Comparison of ENCODE assay signal across 8 cellular contexts in the genomic region with DNA sequence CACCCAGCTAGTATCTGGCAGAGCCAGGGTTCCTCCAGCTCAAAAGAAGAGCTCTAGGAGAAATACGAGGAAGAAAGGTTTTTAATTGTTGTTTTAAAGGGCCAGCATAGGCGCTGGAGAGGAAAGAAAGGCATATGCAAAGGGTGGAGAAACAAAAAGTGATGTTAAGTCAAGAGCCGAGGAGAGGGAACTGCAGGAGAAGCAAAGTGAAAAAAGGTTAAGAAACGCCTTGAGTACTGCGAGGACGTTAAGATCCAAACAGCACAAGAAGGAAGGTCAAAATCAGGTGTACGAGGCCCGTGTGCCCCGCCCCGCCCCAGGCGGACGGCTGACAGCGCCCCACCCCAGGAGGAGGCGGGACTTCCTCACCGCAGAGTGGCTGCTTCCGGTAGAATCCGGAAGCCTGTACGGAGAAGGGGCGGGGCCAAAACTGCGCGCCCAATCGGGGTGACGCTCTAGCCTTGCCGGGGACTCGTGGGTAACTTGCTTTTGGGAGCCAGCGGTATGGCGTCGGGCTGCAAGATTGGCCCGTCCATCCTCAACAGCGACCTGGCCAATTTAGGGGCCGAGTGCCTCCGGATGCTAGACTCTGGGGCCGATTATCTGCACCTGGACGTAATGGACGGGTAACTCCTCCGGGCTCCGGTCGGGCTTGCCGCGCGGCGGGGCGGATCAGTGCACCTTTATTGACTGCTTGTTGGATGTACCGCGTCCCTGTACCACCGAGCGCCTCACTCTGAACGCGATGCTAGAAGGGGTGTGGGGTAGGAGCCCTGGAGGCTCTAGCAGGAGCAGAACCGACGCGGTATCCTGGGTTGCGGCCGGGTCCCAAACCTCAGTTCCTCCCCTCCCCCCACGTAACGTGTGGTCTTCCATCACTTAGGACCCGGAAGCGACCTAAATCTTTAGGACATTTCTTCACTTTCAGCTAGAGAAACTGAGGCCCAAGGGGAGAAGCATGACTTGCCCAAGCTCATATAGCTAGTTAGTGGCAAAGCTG. TPM values are rescaled to one million over a fixed set of nuclear protein-coding genes. Genes with fewer than 3 reads are reported as not detected.
DNase-seq lines count a peak whose midpoint lies in the region; ATAC-seq, FAIRE-seq and TF ChIP-seq lines count a peak whose summit lies in the region.

TSS of gene RPE (plus strand) at position 481 of the 1,000 bp plus-strand sequence. CDS start at position 505, 24 bp downstream.

- ATAC-seq in GM18907 (IDR thresholded peaks at IDR 0.05; ENCODE audit: unreplicated experiment) (peak; percentile 99), HG03159 (IDR thresholded peaks at IDR 0.05; ENCODE audit: unreplicated experiment) (peak; percentile 99)

- 0 to 1% (median 0%) methylated on average over 56 to 58 of the region's 58 CpGs for WGBS in small intestine, 3 donors

- H3K36me3 ChIP-seq in bronchial epithelial cell (ENCODE audit: control insufficient read depth, insufficient read depth, low read length) (peaks cover 6% of the 10 kb centered on the region), small intestine (ENCODE audit: control insufficient read depth in 2 of 2, insufficient read depth in 2 of 2, low read length in 2 of 2) (no peaks in the 10 kb centered on the region)

- POLR2A ChIA-PET in AG04449 (lab: Yijun Ruan, JAX): no interaction called here

- H3K27ac ChIP-seq in small intestine (ENCODE audit: low read depth in 1 of 2, low read length in 1 of 2): peak within 1 kb of the TSS; percentile 51 to 84

- H3K4me3 ChIP-seq in AG04449 (ENCODE audit: low read depth, low read length) (peak within 1 kb of the TSS; percentile 95), WI38 (ENCODE audit: low read depth, low read length) (peak within 1 kb of the TSS; percentile 99), bronchial epithelial cell (ENCODE audit: low read depth, low read length) (peak within 1 kb of the TSS; percentile 100), small intestine (ENCODE audit: low read depth in 1 of 2, low read length in 2 of 2) (peak within 1 kb of the TSS; percentile 74 to 85)

- no peaks in the 10 kb centered on the region for H3K9me3 ChIP-seq in small intestine (ENCODE audit: control insufficient read depth, low read depth)

- DNase-seq in AG04449 (ENCODE audit: low read depth, low spot score) (peak; percentile 42), NCI-H2227 treated with DMSO at 0.1 percent for 48 hours (lab: John Stamatoyannopoulos, UW) (peak; percentile 97), bronchial epithelial cell (ENCODE audit: low read depth) (peak; percentile 87), iPS-NIHi11 (ENCODE audit: low spot score) (peak; percentile 96), small intestine (peak; percentile 97)

- no peak for FAIRE-seq in bronchial epithelial cell (lab: Jason Lieb, UNC)
- no peak for FAIRE-seq in small intestine (lab: Jason Lieb, UNC)

- H3K27me3 ChIP-seq in bronchial epithelial cell (ENCODE audit: control insufficient read depth, insufficient read depth, low read length) (no peaks in the 10 kb centered on the region), small intestine (ENCODE audit: control insufficient read depth in 2 of 2, insufficient read depth in 2 of 2, low read length in 2 of 2) (no peaks in the 10 kb centered on the region)

- CTCF ChIA-PET in AG04449 (lab: Yijun Ruan, JAX): interaction anchor here (1.4 kb wide), 1 partner anchor 27 kb away, joined by 3 read pairs; no protein-coding TSS in a partner anchor

- H3K4me1 ChIP-seq in small intestine (ENCODE audit: control insufficient read depth in 2 of 2, insufficient read depth in 1 of 2, low read depth in 1 of 2, low read length in 1 of 2): peaks cover 4 to 10% of the 10 kb centered on the region in 2 donors

- TF ChIP-seq CTCF in AG04449 (IDR thresholded peaks at IDR 0.05; ENCODE audit: insufficient read depth, low read length, missing control alignments) (no peak), WI38 (IDR thresholded peaks at IDR 0.05; ENCODE audit: low read depth, low read length) (no peak), bronchial epithelial cell (IDR thresholded peaks at IDR 0.05; ENCODE audit: insufficient read depth, low read length, severe bottlenecking) (no peak)

RNA-seq across cellular contexts. Expression of gene RPE, which starts in this region (rescaled TPM):
- 121 and 130 TPM in 2 replicates for total RNA-seq in bronchial epithelial cell
- polyA plus RNA-seq in small intestine: 10 to 100 TPM; 16.2 to 32.2 (median 23.7) TPM

Comparison
In these comparisons a context has a peak if more than half of its experiments do, and no peak if none do; other contexts are left out.
1. Peak in every context shown above with its lines: DNase-seq, ATAC-seq, H3K4me3 ChIP-seq and H3K27ac ChIP-seq.
2. DNase-seq: peak in every context shown above with its lines; median percentile 97 in NCI-H2227 treated with DMSO at 0.1 percent for 48 hours; 97 in small intestine; 96 in iPS-NIHi11; 87 in bronchial epithelial cell; 42 in AG04449.